In genomic region chr18:2709316-2709715, GRCh38 we compare ENCODE assay signal across 22 cellular contexts.
"Had no signal": no experiment of that assay in that cellular context is flagged by ENCODE, and none has a peak within 500 bp of the region (broad histone marks: within the 10 kb centered on the region; RNA-seq: fewer than 3 reads in every experiment).

No MANE protein-coding gene starts in this region.

- H3K27ac Mint-ChIP-seq: activated naive CD4-positive, alpha-beta T cell treated with anti-CD3 and anti-CD28 coated beads for 36 hours; endodermal cell; naive B cell; stimulated activated effector memory CD8-positive, alpha-beta T cell treated with anti-CD3 and anti-CD28 coated beads, Interleukin-12 subunit alpha, Interleukin-12 subunit beta, amount 100 ng/mL, for 72 hours had no signal

- ATAC-seq: left lung; right lobe of liver; SK-N-SH treated with all-trans-retinoic acid at 6 μM for 48 hours; stimulated activated effector memory CD8-positive, alpha-beta T cell treated with anti-CD3 and anti-CD28 coated beads, Interleukin-12 subunit alpha, Interleukin-12 subunit beta, amount 100 ng/mL, for 72 hours; T-cell had no signal

- DNase-seq: activated CD4-positive, CD25-positive, alpha-beta regulatory T cell treated with anti-CD3 and anti-CD28 coated beads, Interleukin-2, amount 50 U/mL, for 72 hours; activated naive CD4-positive, alpha-beta T cell treated with anti-CD3 and anti-CD28 coated beads for 36 hours; activated T-cell treated with anti-CD3 and anti-CD28 coated beads for 4 hours; amniotic stem cell; dorsolateral prefrontal cortex; endodermal cell; hypothalamus; kidney; left lung; mammary epithelial cell; naive B cell; right lobe of liver; stimulated activated CD4-positive, alpha-beta T cell treated with anti-CD3 and anti-CD28 coated beads, Interleukin-4, amount 100 ng/mL, for 24 hours; T-cell; upper lobe of left lung had no signal

- H3K27ac ChIP-seq: cardiac muscle cell, dorsolateral prefrontal cortex, epithelial cell of prostate, left lung, parathyroid adenoma, right lobe of liver, thoracic aorta, upper lobe of left lung had no signal

- H3K27me3 ChIP-seq: cardiac muscle cell, dorsolateral prefrontal cortex, left lung, right lobe of liver, upper lobe of left lung had no signal

- H3K9me3 ChIP-seq: left lung, right lobe of liver, thoracic aorta, upper lobe of left lung had no signal

- H3K4me3 Mint-ChIP-seq: activated naive CD4-positive, alpha-beta T cell treated with anti-CD3 and anti-CD28 coated beads for 36 hours; endodermal cell; naive B cell; stimulated activated effector memory CD8-positive, alpha-beta T cell treated with anti-CD3 and anti-CD28 coated beads, Interleukin-12 subunit alpha, Interleukin-12 subunit beta, amount 100 ng/mL, for 72 hours; T-cell had no signal

- H3K4me1 ChIP-seq: left lung, parathyroid adenoma, upper lobe of left lung had no signal

- H3K9me3 Mint-ChIP-seq: activated naive CD4-positive, alpha-beta T cell treated with anti-CD3 and anti-CD28 coated beads for 36 hours; endodermal cell; naive B cell; stimulated activated effector memory CD8-positive, alpha-beta T cell treated with anti-CD3 and anti-CD28 coated beads, Interleukin-12 subunit alpha, Interleukin-12 subunit beta, amount 100 ng/mL, for 72 hours; T-cell had no signal

- H3K27me3 Mint-ChIP-seq: naive B cell, T-cell had no signal

- H3K4me3 ChIP-seq: cardiac muscle cell, dorsolateral prefrontal cortex, left lung, right lobe of liver, smooth muscle cell, thoracic aorta, upper lobe of left lung had no signal
